ENCODE assay signal across 11 cellular contexts in genomic region chr10:56359837-56360236, GRCh38. TPM values are rescaled to one million over a fixed set of nuclear protein-coding genes. Genes with fewer than 3 reads are reported as not detected.
A peak's percentile ranks its signal among the peaks of the same experiment; 100 is the strongest.
DNase-seq lines count a peak whose midpoint lies in the region; ATAC-seq, FAIRE-seq and TF ChIP-seq lines count a peak whose summit lies in the region.
"Had no signal": no experiment of that assay in that cellular context is flagged by ENCODE, and none has a peak within 500 bp of the region (broad histone marks: within the 10 kb centered on the region; RNA-seq: fewer than 3 reads in every experiment).

No MANE protein-coding gene starts in this region.

- peak overlapping the region; percentile 86 for H3K4me2 ChIP-seq in skeletal muscle satellite cell (ENCODE audit: low read length)

- H3K9me3 Mint-ChIP-seq in activated CD4-positive, alpha-beta T cell treated with anti-CD3 and anti-CD28 coated beads, Interleukin-2, amount 10 ng/mL, durations not matched to agents 7 days and 5 days: no peaks in the 10 kb centered on the region
- H3K9me3 Mint-ChIP-seq: IgD-negative memory B cell had no signal

- intact Hi-C loops in Panc1 (cut with micrococcal nuclease; ENCODE audit: unreplicated experiment): no loop called here

- H3K4me3 Mint-ChIP-seq in activated CD4-positive, alpha-beta T cell treated with anti-CD3 and anti-CD28 coated beads, Interleukin-2, amount 10 ng/mL, durations not matched to agents 7 days and 5 days: peak overlapping the region; percentile 98

- ATAC-seq in Panc1: no peak
- ATAC-seq: activated CD4-positive, CD25-positive, alpha-beta regulatory T cell treated with anti-CD3 and anti-CD28 coated beads, Interleukin-2, amount 50 U/mL, for 24 hours had no signal

- no peak for TF ChIP-seq POLR2A in suprapubic skin (IDR thresholded peaks at IDR 0.05)

- H3K9me3 ChIP-seq in Panc1 (ENCODE audit: control insufficient read depth, insufficient read depth, low read depth, low read length): no peaks in the 10 kb centered on the region
- no peaks in the 10 kb centered on the region for H3K9me3 ChIP-seq in skeletal muscle satellite cell (replicated peaks; ENCODE audit: low read length)
- no peaks in the 10 kb centered on the region for H3K9me3 ChIP-seq in suprapubic skin

- H3K27ac ChIP-seq in Panc1 (ENCODE audit: low read length): no peak overlapping the region
- no peak overlapping the region for H3K27ac ChIP-seq in suprapubic skin

- FAIRE-seq in RCC 7860 (lab: Jason Lieb, UNC): no peak

- H3K4me1 ChIP-seq in Panc1 (ENCODE audit: control insufficient read depth, insufficient read depth, low read length) (peaks cover 3% of the 10 kb centered on the region; the same call in 1 of the 2 replicates), skeletal muscle satellite cell (ENCODE audit: control insufficient read depth, insufficient read depth, low read length) (peaks cover 13% of the 10 kb centered on the region), suprapubic skin (peaks cover 6% of the 10 kb centered on the region)

- H3K27ac Mint-ChIP-seq in activated CD4-positive, alpha-beta T cell treated with anti-CD3 and anti-CD28 coated beads, Interleukin-2, amount 10 ng/mL, durations not matched to agents 7 days and 5 days: peak overlapping the region; percentile 95

- H3K4me3 ChIP-seq in Panc1 (ENCODE audit: low read depth in 2 of 2, low read length in 2 of 2) (peak overlapping the region; percentile 89 to 97; a peak in 3 of 4 replicates), epithelial cell of esophagus (ENCODE audit: low read length) (peak overlapping the region; percentile 89), skeletal muscle satellite cell (ENCODE audit: low read length) (peak overlapping the region; percentile 86), suprapubic skin (no peak overlapping the region)

- CTCF ChIA-PET in activated CD4-positive, alpha-beta T cell treated with anti-CD3 and anti-CD28 coated beads, Interleukin-2, amount 10 ng/mL, durations not matched to agents 7 days and 5 days (lab: Charles Lee): no interaction called here
- CTCF ChIA-PET in Panc1 (lab: Charles Lee): no interaction called here

- WGBS in suprapubic skin: 88% methylated on average over 4 of the region's 4 CpGs

- BruUV-seq in Panc1 (replicated peaks; lab: Mats Ljungman, UMichigan): no TSS peak

- H3K36me3 Mint-ChIP-seq in activated CD4-positive, alpha-beta T cell treated with anti-CD3 and anti-CD28 coated beads, Interleukin-2, amount 10 ng/mL, durations not matched to agents 7 days and 5 days (ENCODE audit: low read depth): peaks cover 38% of the 10 kb centered on the region

- peaks cover 56% of the 10 kb centered on the region for H3K4me1 Mint-ChIP-seq in activated CD4-positive, alpha-beta T cell treated with anti-CD3 and anti-CD28 coated beads, Interleukin-2, amount 10 ng/mL, durations not matched to agents 7 days and 5 days

- no peak for TF ChIP-seq EP300 in suprapubic skin (IDR thresholded peaks at IDR 0.05)

- no peaks in the 10 kb centered on the region for H3K27me3 Mint-ChIP-seq in activated CD4-positive, alpha-beta T cell treated with anti-CD3 and anti-CD28 coated beads, Interleukin-2, amount 10 ng/mL, durations not matched to agents 7 days and 5 days
- H3K27me3 Mint-ChIP-seq: IgD-negative memory B cell had no signal

- no peak for DNase-seq in activated CD4-positive, alpha-beta T cell treated with anti-CD3 and anti-CD28 coated beads, Interleukin-2, amount 10 ng/mL, durations not matched to agents 7 days and 5 days
- DNase-seq in activated CD4-positive, alpha-beta T cell treated with anti-CD3 and anti-CD28 coated beads, Interleukin-2, amount 50 U/mL, for 4 hours: no peak
- DNase-seq in Panc1 (ENCODE audit: low read depth, low spot score): no peak
- DNase-seq in epithelial cell of esophagus (ENCODE audit: low read depth): no peak
- DNase-seq in suprapubic skin (ENCODE audit: low spot score in 2 of 2): no peak
- no peak for DNase-seq in RCC 7860 (ENCODE audit: low spot score)
- no peak for DNase-seq in mesenteric fat pad (ENCODE audit: low spot score)
- DNase-seq: NCI-H526 treated with DMSO at 0.1 percent for 48 hours had no signal

- H3K27me3 ChIP-seq in Panc1 (ENCODE audit: control insufficient read depth, insufficient read depth, low read length): no peaks in the 10 kb centered on the region
- no peaks in the 10 kb centered on the region for H3K27me3 ChIP-seq in skeletal muscle satellite cell (ENCODE audit: control insufficient read depth, insufficient read depth, low read length)
- no peaks in the 10 kb centered on the region for H3K27me3 ChIP-seq in suprapubic skin

- POLR2A ChIA-PET in activated CD4-positive, alpha-beta T cell treated with anti-CD3 and anti-CD28 coated beads, Interleukin-2, amount 10 ng/mL, durations not matched to agents 7 days and 5 days (lab: Charles Lee): no interaction called here
- POLR2A ChIA-PET in Panc1 (lab: Charles Lee): no interaction called here

- H3K9ac ChIP-seq in skeletal muscle satellite cell (ENCODE audit: low read depth, low read length): peak overlapping the region; percentile 84

- peaks cover 18% of the 10 kb centered on the region for H3K36me3 ChIP-seq in Panc1 (ENCODE audit: control insufficient read depth, insufficient read depth, low read length)
- H3K36me3 ChIP-seq in skeletal muscle satellite cell (ENCODE audit: insufficient read depth, low read length): peaks cover 7% of the 10 kb centered on the region
- no peaks in the 10 kb centered on the region for H3K36me3 ChIP-seq in suprapubic skin

- in situ Hi-C loops in Panc1 (cut with HindIII; ENCODE audit: low pct_unique_long_range_greater_than_20kb, low sequenced_read_pairs): no loop called here

- no peak for TF ChIP-seq CTCF in Panc1 (IDR thresholded peaks at IDR 0.05)
- no peak for TF ChIP-seq CTCF in epithelial cell of esophagus (IDR thresholded peaks at IDR 0.05; ENCODE audit: insufficient read depth, low read depth, low read length, missing control alignments)
- no peak for TF ChIP-seq CTCF in suprapubic skin (IDR thresholded peaks at IDR 0.05)

RNA-seq across cellular contexts. Expression of gene ZWINT, which starts 1.2 kb away (rescaled TPM):
- 100 to 1,000 TPM in 1 of 2 experiments, 10 to 100 TPM in 1; 95.5 to 102 TPM for total RNA-seq in activated CD4-positive, alpha-beta T cell treated with anti-CD3 and anti-CD28 coated beads, Interleukin-2, amount 10 ng/mL, durations not matched to agents 7 days and 5 days
- total RNA-seq in Panc1 (2021; ENCODE audit: unreplicated experiment) (85.8 TPM), suprapubic skin (10 to 100 TPM in 2 of 4 donors, 1 to 10 TPM in 2; 7.2 to 11.6 (median 9.4) TPM), mesenteric fat pad (2.3 TPM)
- 61.5 TPM for polyA plus RNA-seq in Panc1 (2012; ENCODE audit: insufficient read length)
- total RNA-seq in skeletal muscle satellite cell (2012; rRNA removed): 27.1 and 27.4 TPM in 2 replicates
